ENCODE assay signal across 27 cellular contexts in genomic region chr5:118796081-118796480, GRCh38.
"Had no signal": no experiment of that assay in that cellular context is flagged by ENCODE, and none has a peak within 500 bp of the region (broad histone marks: within the 10 kb centered on the region; RNA-seq: fewer than 3 reads in every experiment).

No MANE protein-coding gene starts in this region.

- DNase-seq: activated CD4-positive, alpha-beta T cell treated with anti-CD3 and anti-CD28 coated beads for 48 hours; activated CD4-positive, alpha-beta T cell treated with anti-CD3 and anti-CD28 coated beads, Interleukin-2, amount 50 U/mL, for 48 hours; activated CD4-positive, CD25-positive, alpha-beta regulatory T cell treated with anti-CD3 and anti-CD28 coated beads, Interleukin-2, amount 50 U/mL, for 72 hours; activated CD8-positive, alpha-beta memory T cell treated with anti-CD3 and anti-CD28 coated beads, Interleukin-2, amount 10 ng/mL, durations not matched to agents 7 days and 5 days; activated gamma-delta T cell; activated naive CD4-positive, alpha-beta T cell treated with anti-CD3 and anti-CD28 coated beads for 36 hours; activated T-cell treated with anti-CD3 and anti-CD28 coated beads, Interleukin-2, amount 50 U/mL, for 24 hours; amygdala; MG63; MV-4-11; NCI-H1105; NCI-H1436; NCI-H1694 treated with DMSO at 0.1 percent for 48 hours; NCI-H2029 treated with DMSO at 0.1 percent for 48 hours; NCI-H510A treated with DMSO at 0.1 percent for 48 hours; NCI-H69; NK-92 treated with Interleukin-12 subunit alpha and Interleukin-12 subunit beta, amount 100 ng/mL, for 24 hours; Peyer's patch; Right ventricle myocardium superior; SJCRH30; SK-N-SH; T-helper 1 cell had no signal

- H3K27ac ChIP-seq: Peyer's patch, RWPE1, SJCRH30 had no signal

- H3K4me1 ChIP-seq: Peyer's patch, SJCRH30 had no signal

- ATAC-seq: activated CD8-positive, alpha-beta memory T cell treated with anti-CD3 and anti-CD28 coated beads, Interleukin-2, amount 10 ng/mL, durations not matched to agents 7 days and 5 days; activated T-helper 17 cell treated with anti-CD3 and anti-CD28 coated beads, Interleukin-2, amount 50 U/mL, for 72 hours had no signal

- H3K9ac ChIP-seq: SK-N-SH had no signal

- H3K9me3 ChIP-seq: MG63, Peyer's patch, SJCRH30, SK-N-SH had no signal

- H3K36me3 ChIP-seq: MG63, Peyer's patch, SJCRH30 had no signal

- H3K27me3 Mint-ChIP-seq: activated CD8-positive, alpha-beta memory T cell treated with anti-CD3 and anti-CD28 coated beads, Interleukin-2, amount 10 ng/mL, durations not matched to agents 7 days and 5 days; activated naive CD8-positive, alpha-beta T cell; activated T-cell treated with anti-CD3 and anti-CD28 coated beads, Interleukin-2, amount 50 U/mL, for 24 hours; activated T-helper 17 cell treated with anti-CD3 and anti-CD28 coated beads, Interleukin-2, amount 50 U/mL, for 72 hours; central memory CD8-positive, alpha-beta T cell had no signal

- H3K4me3 Mint-ChIP-seq: activated CD8-positive, alpha-beta memory T cell treated with anti-CD3 and anti-CD28 coated beads, Interleukin-2, amount 10 ng/mL, durations not matched to agents 7 days and 5 days; activated naive CD4-positive, alpha-beta T cell treated with anti-CD3 and anti-CD28 coated beads for 36 hours; activated naive CD8-positive, alpha-beta T cell; activated T-cell treated with anti-CD3 and anti-CD28 coated beads, Interleukin-2, amount 50 U/mL, for 24 hours; activated T-helper 17 cell treated with anti-CD3 and anti-CD28 coated beads, Interleukin-2, amount 50 U/mL, for 72 hours; brain; central memory CD8-positive, alpha-beta T cell had no signal

- H3K4me3 ChIP-seq: MG63, Peyer's patch, SJCRH30 had no signal

- H3K27ac Mint-ChIP-seq: activated CD8-positive, alpha-beta memory T cell treated with anti-CD3 and anti-CD28 coated beads, Interleukin-2, amount 10 ng/mL, durations not matched to agents 7 days and 5 days; activated naive CD4-positive, alpha-beta T cell treated with anti-CD3 and anti-CD28 coated beads for 36 hours; activated naive CD8-positive, alpha-beta T cell; activated T-cell treated with anti-CD3 and anti-CD28 coated beads, Interleukin-2, amount 50 U/mL, for 24 hours; activated T-helper 17 cell treated with anti-CD3 and anti-CD28 coated beads, Interleukin-2, amount 50 U/mL, for 72 hours had no signal

- H3K4me1 Mint-ChIP-seq: activated CD8-positive, alpha-beta memory T cell treated with anti-CD3 and anti-CD28 coated beads, Interleukin-2, amount 10 ng/mL, durations not matched to agents 7 days and 5 days; activated T-helper 17 cell treated with anti-CD3 and anti-CD28 coated beads, Interleukin-2, amount 50 U/mL, for 72 hours; central memory CD8-positive, alpha-beta T cell had no signal

- H3K4me2 ChIP-seq: SK-N-SH had no signal

- H3K9me3 Mint-ChIP-seq: activated naive CD4-positive, alpha-beta T cell treated with anti-CD3 and anti-CD28 coated beads for 36 hours; activated T-cell treated with anti-CD3 and anti-CD28 coated beads, Interleukin-2, amount 50 U/mL, for 24 hours; activated T-helper 17 cell treated with anti-CD3 and anti-CD28 coated beads, Interleukin-2, amount 50 U/mL, for 72 hours; brain; central memory CD8-positive, alpha-beta T cell had no signal

- H3K36me3 Mint-ChIP-seq: activated CD8-positive, alpha-beta memory T cell treated with anti-CD3 and anti-CD28 coated beads, Interleukin-2, amount 10 ng/mL, durations not matched to agents 7 days and 5 days; activated naive CD8-positive, alpha-beta T cell; brain had no signal

- H3K27me3 ChIP-seq: MG63, Peyer's patch, SJCRH30 had no signal
